ENCODE assay signal across 17 cellular contexts in genomic region chr10:129628823-129629222, GRCh38.
"Had no signal": no experiment of that assay in that cellular context is flagged by ENCODE, and none has a peak within 500 bp of the region (broad histone marks: within the 10 kb centered on the region; RNA-seq: fewer than 3 reads in every experiment).

No MANE protein-coding gene starts in this region.

- DNase-seq: colonic mucosa; effector CD4-positive, alpha-beta T cell; endodermal cell; erythroblast; foreskin melanocyte; left colon; mucosa of descending colon; naive thymus-derived CD8-positive, alpha-beta T cell; right cardiac atrium; small intestine; stimulated activated CD4-positive, alpha-beta T cell treated with anti-CD3 and anti-CD28 coated beads, Interleukin-12 subunit alpha, Interleukin-12 subunit beta, amount 100 ng/mL, for 4 hours; stimulated activated CD4-positive, alpha-beta T cell treated with anti-CD3 and anti-CD28 coated beads, Interleukin-2, amount 100 ng/mL, for 48 hours; stimulated activated naive CD4-positive, alpha-beta T cell treated with Interleukin-2 at 50 U/mL for 16 hours; thyroid gland; uterus had no signal

- H3K27ac Mint-ChIP-seq: endodermal cell; naive thymus-derived CD8-positive, alpha-beta T cell had no signal

- H3K4me2 ChIP-seq: hepatocyte had no signal

- H3K9me3 ChIP-seq: colonic mucosa, thyroid gland, upper lobe of left lung, uterus had no signal

- H3K79me2 ChIP-seq: hepatocyte had no signal

- H3K27ac ChIP-seq: colonic mucosa, hepatocyte, thyroid gland, upper lobe of left lung, uterus had no signal

- H2AFZ ChIP-seq: hepatocyte had no signal

- H3K27me3 ChIP-seq: colonic mucosa, hepatocyte, thyroid gland, upper lobe of left lung, uterus had no signal

- H3K36me3 ChIP-seq: colonic mucosa, thyroid gland, upper lobe of left lung, uterus had no signal

- ATAC-seq: left colon; mucosa of descending colon; naive thymus-derived CD8-positive, alpha-beta T cell had no signal

- H3K27me3 Mint-ChIP-seq: naive thymus-derived CD8-positive, alpha-beta T cell had no signal

- H3K4me1 ChIP-seq: colonic mucosa, thyroid gland, uterus had no signal

- H3K4me3 Mint-ChIP-seq: endodermal cell; naive thymus-derived CD8-positive, alpha-beta T cell had no signal

- H3K4me3 ChIP-seq: colonic mucosa, hepatocyte, mucosa of descending colon, thyroid gland, upper lobe of left lung, uterus had no signal
